1 cellular context compared by ENCODE assay signal in genomic region chr14:21729703-21730212, GRCh38.
TF ChIP-seq lines count a peak whose summit lies in the region.

No MANE protein-coding gene starts in this region.

TF ChIP-seq in WTC11, 78 proteins besides CTCF, POLR2A, EP300 and RAD21 (continued from another document):
- TF ChIP-seq AFF4 (CRISPR knock-in tag; IDR thresholded peaks at IDR 0.05; ENCODE audit: borderline replicate concordance) (no peak), OVOL2 (CRISPR knock-in tag; IDR thresholded peaks at IDR 0.05; ENCODE audit: borderline replicate concordance) (no peak), FOXK1 (CRISPR knock-in tag; IDR thresholded peaks at IDR 0.05) (no peak), ARID4B (CRISPR knock-in tag; IDR thresholded peaks at IDR 0.05; ENCODE audit: borderline replicate concordance) (no peak), ZNF138 (CRISPR knock-in tag; conservative IDR thresholded peaks at IDR 0.05) (no peak), ZNF263 (CRISPR knock-in tag; IDR thresholded peaks at IDR 0.05; ENCODE audit: low read depth) (no peak), JAZF1 (CRISPR knock-in tag; IDR thresholded peaks at IDR 0.05) (no peak), ESRRA (CRISPR knock-in tag; IDR thresholded peaks at IDR 0.05; ENCODE audit: borderline replicate concordance) (no peak), ZNF219 (CRISPR knock-in tag; IDR thresholded peaks at IDR 0.05; ENCODE audit: borderline replicate concordance) (no peak), RORB (CRISPR knock-in tag; IDR thresholded peaks at IDR 0.05) (no peak), ZNF232 (CRISPR knock-in tag; IDR thresholded peaks at IDR 0.05) (no peak)
